16 cellular contexts compared by ENCODE assay signal in the genomic region with DNA sequence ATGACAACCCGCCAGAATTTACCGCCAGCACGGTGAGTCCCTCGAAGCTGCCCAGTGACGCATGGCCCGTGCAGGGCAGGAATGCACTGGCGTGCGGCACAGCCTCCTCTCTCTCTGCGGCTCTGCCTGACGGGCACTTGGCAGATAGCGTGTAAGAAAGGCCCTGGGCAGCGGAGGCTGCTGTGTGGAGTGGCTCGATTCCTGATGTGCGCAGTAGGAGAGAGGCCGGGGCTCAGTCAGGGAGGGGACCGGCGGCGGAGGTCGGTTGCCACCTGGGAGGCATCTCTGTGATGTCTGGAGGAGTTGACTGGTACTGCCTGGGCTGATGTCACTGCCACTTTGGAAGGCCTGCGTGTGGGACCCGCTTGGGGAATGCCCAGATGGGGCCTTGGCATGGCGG.
"Had no signal": no experiment of that assay in that cellular context is flagged by ENCODE, and none has a peak within 500 bp of the region (broad histone marks: within the 10 kb centered on the region; RNA-seq: fewer than 3 reads in every experiment).

No MANE protein-coding gene starts in this region.

- H3K36me3 ChIP-seq: left lung, ovary, sigmoid colon, upper lobe of right lung had no signal

- H3K9me3 ChIP-seq: left lung, ovary, sigmoid colon, upper lobe of right lung had no signal

- H3K27ac ChIP-seq: hepatocyte, left lung, ovary, sigmoid colon, upper lobe of right lung had no signal

- H3K27me3 ChIP-seq: hepatocyte, ovary, upper lobe of right lung had no signal

- H3K4me1 ChIP-seq: left lung, sigmoid colon, upper lobe of right lung had no signal

- H3K4me3 ChIP-seq: hepatocyte, left lung, ovary, sigmoid colon, upper lobe of right lung had no signal

- H3K27me3 Mint-ChIP-seq: activated naive CD8-positive, alpha-beta T cell treated with anti-CD3 and anti-CD28 coated beads, Interleukin-2, amount 10 ng/mL, durations not matched to agents 7 days and 5 days; stimulated activated naive CD8-positive, alpha-beta T cell treated with anti-CD3 and anti-CD28 coated beads, Interleukin-15, Interleukin-2, amounts not matched to agents 100 ng/mL and 50 ng/mL, for 24 hours had no signal

- H3K9me3 Mint-ChIP-seq: activated CD4-positive, alpha-beta memory T cell treated with anti-CD3 and anti-CD28 coated beads for 36 hours; activated naive CD8-positive, alpha-beta T cell treated with anti-CD3 and anti-CD28 coated beads, Interleukin-2, amount 10 ng/mL, durations not matched to agents 7 days and 5 days; stimulated activated naive CD8-positive, alpha-beta T cell treated with anti-CD3 and anti-CD28 coated beads, Interleukin-15, Interleukin-2, amounts not matched to agents 100 ng/mL and 50 ng/mL, for 24 hours had no signal

- DNase-seq: activated B cell treated with CpG ODN at 0.5 μM for 24 hours; activated CD4-positive, alpha-beta memory T cell treated with anti-CD3 and anti-CD28 coated beads for 36 hours; activated CD4-positive, alpha-beta T cell treated with anti-CD3 and anti-CD28 coated beads for 4 hours; activated naive CD8-positive, alpha-beta T cell treated with anti-CD3 and anti-CD28 coated beads, Interleukin-2, amount 10 ng/mL, durations not matched to agents 7 days and 5 days; amygdala; caudate nucleus; islet precursor cell; ovary; sigmoid colon; stimulated activated CD4-positive, alpha-beta T cell treated with anti-CD3 and anti-CD28 coated beads, Interleukin-12 subunit alpha, Interleukin-12 subunit beta, amount 100 ng/mL, for 4 hours; stimulated activated CD4-positive, alpha-beta T cell treated with anti-CD3 and anti-CD28 coated beads, Interleukin-1b, Interleukin-23, amount 100 ng/mL, for 48 hours; upper lobe of right lung had no signal

- H3K4me3 Mint-ChIP-seq: activated B cell treated with CpG ODN at 0.5 μM for 24 hours; activated CD4-positive, alpha-beta memory T cell treated with anti-CD3 and anti-CD28 coated beads for 36 hours; activated naive CD8-positive, alpha-beta T cell treated with anti-CD3 and anti-CD28 coated beads, Interleukin-2, amount 10 ng/mL, durations not matched to agents 7 days and 5 days; memory B cell; stimulated activated naive CD8-positive, alpha-beta T cell treated with anti-CD3 and anti-CD28 coated beads, Interleukin-15, Interleukin-2, amounts not matched to agents 100 ng/mL and 50 ng/mL, for 24 hours had no signal

- H3K4me1 Mint-ChIP-seq: activated B cell treated with CpG ODN at 0.5 μM for 24 hours; activated naive CD8-positive, alpha-beta T cell treated with anti-CD3 and anti-CD28 coated beads, Interleukin-2, amount 10 ng/mL, durations not matched to agents 7 days and 5 days had no signal

- H3K36me3 Mint-ChIP-seq: activated CD4-positive, alpha-beta memory T cell treated with anti-CD3 and anti-CD28 coated beads for 36 hours; activated naive CD8-positive, alpha-beta T cell treated with anti-CD3 and anti-CD28 coated beads, Interleukin-2, amount 10 ng/mL, durations not matched to agents 7 days and 5 days had no signal

- H3K27ac Mint-ChIP-seq: activated B cell treated with CpG ODN at 0.5 μM for 24 hours; activated CD4-positive, alpha-beta memory T cell treated with anti-CD3 and anti-CD28 coated beads for 36 hours; activated naive CD8-positive, alpha-beta T cell treated with anti-CD3 and anti-CD28 coated beads, Interleukin-2, amount 10 ng/mL, durations not matched to agents 7 days and 5 days; memory B cell; stimulated activated naive CD8-positive, alpha-beta T cell treated with anti-CD3 and anti-CD28 coated beads, Interleukin-15, Interleukin-2, amounts not matched to agents 100 ng/mL and 50 ng/mL, for 24 hours had no signal
